In the genomic region with DNA sequence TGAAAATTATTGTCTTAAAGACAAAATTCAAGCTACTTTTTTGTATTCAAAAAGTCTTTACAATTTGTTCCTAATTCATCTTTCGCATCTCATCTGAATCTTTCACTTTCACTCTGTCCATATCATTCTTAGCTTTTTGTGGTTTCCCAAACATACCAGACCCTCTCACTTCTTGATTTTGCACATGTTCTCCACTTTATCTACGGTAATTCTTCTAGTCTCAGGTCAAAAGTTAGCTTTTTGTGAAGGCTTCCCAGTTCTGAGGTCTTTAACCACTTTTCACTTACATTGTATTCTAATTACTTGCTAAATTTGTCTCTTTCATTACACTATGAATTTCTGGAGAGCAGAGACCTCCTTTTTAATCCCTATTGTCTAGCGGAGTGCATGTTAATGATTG, we compare ENCODE assay signal across 13 cellular contexts.
A peak's percentile ranks its signal among the peaks of the same experiment; 100 is the strongest.
DNase-seq lines count a peak whose midpoint lies in the region; ATAC-seq lines count a peak whose summit lies in the region.
"Had no signal": no experiment of that assay in that cellular context is flagged by ENCODE, and none has a peak within 500 bp of the region (broad histone marks: within the 10 kb centered on the region; RNA-seq: fewer than 3 reads in every experiment).

No MANE protein-coding gene starts in this region.

- DNase-seq in SW480 (ENCODE audit: low spot score) (no peak), NOMO-1 treated with dmso at 0.1 percent for 144 hours (lab: John Stamatoyannopoulos, UW; ENCODE audit: unreplicated experiment) (no peak), anterior cingulate cortex (lab: John Stamatoyannopoulos, UW) (no peak)
- DNase-seq: activated CD4-positive, alpha-beta T cell treated with anti-CD3 and anti-CD28 coated beads, Interleukin-2, amount 10 ng/mL, durations not matched to agents 24 days and 14 days; body of pancreas; effector CD8-positive, alpha-beta T cell; foreskin keratinocyte; T-cell had no signal

- ATAC-seq in GM18498 (IDR thresholded peaks at IDR 0.05; ENCODE audit: unreplicated experiment): peak; percentile 91
- ATAC-seq in GM21367 (IDR thresholded peaks at IDR 0.05; ENCODE audit: unreplicated experiment): peak; percentile 95
- ATAC-seq in HG02943 (IDR thresholded peaks at IDR 0.05; ENCODE audit: low read depth, unreplicated experiment): peak; percentile 77
- peak; percentile 81 for ATAC-seq in HG03520 (IDR thresholded peaks at IDR 0.05; ENCODE audit: unreplicated experiment)
- no peak for ATAC-seq in HG02870 (IDR thresholded peaks at IDR 0.05; ENCODE audit: unreplicated experiment)
- ATAC-seq: body of pancreas, foreskin keratinocyte, T-cell had no signal
